8 cellular contexts compared by ENCODE assay signal in genomic region chr1:209823143-209824041, GRCh38. TPM values are rescaled to one million over a fixed set of nuclear protein-coding genes. Genes with fewer than 3 reads are reported as not detected.
A peak's percentile ranks its signal among the peaks of the same experiment; 100 is the strongest.
DNase-seq lines count a peak whose midpoint lies in the region; TF ChIP-seq lines count a peak whose summit lies in the region.

No MANE protein-coding gene starts in this region.

- H3K9ac ChIP-seq in subcutaneous abdominal adipose tissue (ENCODE audit: low read length in 5 of 5): no peak overlapping the region

- H3K27me3 ChIP-seq in ascending aorta (no peaks in the 10 kb centered on the region), subcutaneous abdominal adipose tissue (ENCODE audit: control insufficient read depth in 5 of 5, insufficient read depth in 4 of 5, low read length in 5 of 5) (peaks cover 0 to 9% (median 0%) of the 10 kb centered on the region in 5 donors)

- intact Hi-C loops in ascending aorta (cut with DNase I): no loop called here

- no peaks in the 10 kb centered on the region for H3K36me3 ChIP-seq in ascending aorta
- H3K36me3 ChIP-seq in subcutaneous abdominal adipose tissue (ENCODE audit: control insufficient read depth in 5 of 5, insufficient read depth in 5 of 5, low read length in 5 of 5): no peaks in the 10 kb centered on the region

- peaks cover 16% of the 10 kb centered on the region for H3K36me3 Mint-ChIP-seq in HFFc6 (ENCODE audit: low read depth)

- H3K4me3 Mint-ChIP-seq in HFFc6: peak overlapping the region; percentile 70

- H3K27ac ChIP-seq in ascending aorta (no peak overlapping the region), subcutaneous abdominal adipose tissue (ENCODE audit: low read depth, low read length) (peak overlapping the region; percentile 11)

- H3K9me3 ChIP-seq in ascending aorta (no peaks in the 10 kb centered on the region), subcutaneous abdominal adipose tissue (ENCODE audit: control insufficient read depth in 5 of 5, low read length in 5 of 5) (no peaks in the 10 kb centered on the region)

- H3K9me3 Mint-ChIP-seq in HFFc6: peaks cover 10% of the 10 kb centered on the region

- H3K4me1 ChIP-seq in ascending aorta: no peaks in the 10 kb centered on the region
- peaks cover 3 to 19% (median 9%) of the 10 kb centered on the region in 5 donors for H3K4me1 ChIP-seq in subcutaneous abdominal adipose tissue (ENCODE audit: control insufficient read depth in 5 of 5, insufficient read depth in 5 of 5, low read length in 5 of 5)

- DNase-seq in activated gamma-delta T cell treated with Interleukin-2 at 50 U/mL for 16 hours (peak; percentile 17), activated gamma-delta T cell (lab: John Stamatoyannopoulos, UW) (no peak), HFFc6 (peak; percentile 78), NCI-H446 treated with DMSO at 0.1 percent for 48 hours (lab: John Stamatoyannopoulos, UW) (peak; percentile 47), ascending aorta (ENCODE audit: low spot score in 2 of 2) (no peak), iris pigment epithelial cell (ENCODE audit: low read depth) (peak; percentile 82)
- no peak for DNase-seq in activated effector memory CD4-positive, alpha-beta T cell treated with Interleukin-2 at 50 U/mL for 16 hours

- peak; percentile 95 for TF ChIP-seq CTCF in HFFc6 (IDR thresholded peaks at IDR 0.05)
- TF ChIP-seq CTCF in ascending aorta (IDR thresholded peaks at IDR 0.05): peak in 2 of 3 experiments; percentile 61 to 66

- H3K4me3 ChIP-seq in ascending aorta (no peak overlapping the region), subcutaneous abdominal adipose tissue (ENCODE audit: low read depth in 1 of 5, low read length in 5 of 5) (peak overlapping the region in 3 of 5 donors; percentile 36 to 46 (median 40))

- H3K27ac Mint-ChIP-seq in HFFc6: peak overlapping the region; percentile 90

- H3K27me3 Mint-ChIP-seq in HFFc6 (ENCODE audit: insufficient read depth): peaks cover 2% of the 10 kb centered on the region

- peaks cover 63% of the 10 kb centered on the region for H3K4me1 Mint-ChIP-seq in HFFc6 (ENCODE audit: low read depth)

RNA-seq across cellular contexts. Expression of gene UTP25, which starts 4.4 kb away (rescaled TPM):
- total RNA-seq in HFFc6 (2021; fragmentation: NEBNext Ultra II Directional; extraction: Animal tissue kit (Norgen Biotek cat#: 25700)): 10 to 100 TPM in 4 of 6 experiments, 1 to 10 TPM in 2; 9.0 to 18.5 (median 16.2) TPM
- total RNA-seq in ascending aorta: 3.6 TPM

RNA-seq across cellular contexts. Expression of gene IRF6, which starts 17.4 kb away (rescaled TPM):
- total RNA-seq in HFFc6 (2021; fragmentation: NEBNext Ultra II Directional; extraction: Animal tissue kit (Norgen Biotek cat#: 25700)): 1 to 10 TPM in 2 of 6 experiments, under 1 TPM in 4; 0.14 to 3.2 (median 0.28) TPM
- total RNA-seq in ascending aorta: 7.6 TPM

RNA-seq across cellular contexts. Expression of gene C1orf74, which starts 39.0 kb away (rescaled TPM):
- 1 to 10 TPM; 1.8 to 2.7 (median 2.4) TPM for total RNA-seq in HFFc6 (2021; fragmentation: NEBNext Ultra II Directional; extraction: Animal tissue kit (Norgen Biotek cat#: 25700))
- 0.11 TPM for total RNA-seq in ascending aorta

Comparison
In these comparisons a context has a peak if more than half of its experiments do, and no peak if none do; other contexts are left out.
1. DNase-seq: peak in activated gamma-delta T cell treated with Interleukin-2 at 50 U/mL for 16 hours (single experiment), HFFc6 (single experiment), NCI-H446 treated with DMSO at 0.1 percent for 48 hours (single experiment) and iris pigment epithelial cell (single experiment); none in activated gamma-delta T cell (single experiment), ascending aorta (0 of 2) and activated effector memory CD4-positive, alpha-beta T cell treated with Interleukin-2 at 50 U/mL for 16 hours (single experiment).
2. H3K4me3 ChIP-seq: peak in subcutaneous abdominal adipose tissue (3 of 5); none in ascending aorta (0 of 2).